8 cellular contexts compared by ENCODE assay signal in the genomic region with DNA sequence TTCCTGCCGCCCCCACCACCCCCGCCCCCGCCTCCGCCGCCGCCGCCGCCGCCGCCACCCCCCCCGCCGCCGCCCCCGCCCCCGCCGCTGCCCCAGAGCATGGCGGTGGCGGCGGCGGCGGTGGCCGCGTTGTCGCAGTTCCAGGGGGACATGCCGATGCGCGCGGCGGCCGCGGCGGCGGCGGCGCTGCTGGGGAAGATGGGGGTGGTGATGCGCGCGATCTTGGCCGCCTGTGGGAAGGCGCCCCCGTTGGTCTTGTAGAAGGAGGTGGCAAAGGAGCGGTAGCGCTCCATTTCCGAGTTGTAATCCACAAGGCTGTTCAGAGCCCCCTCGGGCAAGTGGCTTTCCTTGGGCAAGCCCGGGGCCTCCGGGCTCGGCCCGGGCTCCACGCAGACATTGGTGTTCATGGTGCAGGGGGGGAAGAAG. TPM values are rescaled to one million over a fixed set of nuclear protein-coding genes. Genes with fewer than 3 reads are reported as not detected.
DNase-seq lines count a peak whose midpoint lies in the region; TF ChIP-seq lines count a peak whose summit lies in the region.

No MANE protein-coding gene starts in this region.

- peaks cover 5% of the 10 kb centered on the region for H3K27me3 Mint-ChIP-seq in HFFc6 (ENCODE audit: insufficient read depth)
- peaks cover 17% of the 10 kb centered on the region for H3K27me3 Mint-ChIP-seq in glutamatergic neuron (ENCODE audit: unreplicated experiment)
- H3K27me3 Mint-ChIP-seq in osteocyte (ENCODE audit: unreplicated experiment), result peaks cover 82% of the 10 kb centered on the region

- H3K36me3 Mint-ChIP-seq in HFFc6 (ENCODE audit: low read depth), result no peaks in the 10 kb centered on the region
- no peaks in the 10 kb centered on the region for H3K36me3 Mint-ChIP-seq in glutamatergic neuron (ENCODE audit: unreplicated experiment)
- H3K36me3 Mint-ChIP-seq in osteocyte (ENCODE audit: unreplicated experiment), result no peaks in the 10 kb centered on the region

- no peak for TF ChIP-seq CTCF in HFFc6 (IDR thresholded peaks at IDR 0.05)
- no peak for TF ChIP-seq CTCF in glutamatergic neuron (IDR thresholded peaks at IDR 0.05; ENCODE audit: partially characterized antibody, unreplicated experiment)
- TF ChIP-seq CTCF in osteocyte (IDR thresholded peaks at IDR 0.05), result no peak

- H3K27ac Mint-ChIP-seq in HFFc6, result no peak overlapping the region
- H3K27ac Mint-ChIP-seq in glutamatergic neuron (ENCODE audit: unreplicated experiment), result peak overlapping the region; percentile 76
- H3K27ac Mint-ChIP-seq in osteocyte (ENCODE audit: unreplicated experiment), result no peak overlapping the region

- peak; percentile 4 for DNase-seq in SIG-M5 treated with dmso at 0.1 percent for 504 hours (lab: John Stamatoyannopoulos, UW; ENCODE audit: unreplicated experiment)
- no peak for DNase-seq in SIG-M5 (lab: John Stamatoyannopoulos, UW)
- no peak for DNase-seq in HFFc6
- DNase-seq in NCI-H2171 (lab: John Stamatoyannopoulos, UW), result peak; percentile 10
- peak; percentile 60 for DNase-seq in activated gamma-delta T cell (lab: John Stamatoyannopoulos, UW)
- peak; percentile 69 for DNase-seq in glutamatergic neuron
- DNase-seq in osteocyte (ENCODE audit: extremely low spot score, unreplicated experiment), result no peak
- no peak for DNase-seq in GF-D8 (lab: John Stamatoyannopoulos, UW)

- peak overlapping the region; percentile 80 for H3K4me3 Mint-ChIP-seq in HFFc6
- peak overlapping the region; percentile 99 for H3K4me3 Mint-ChIP-seq in glutamatergic neuron (ENCODE audit: unreplicated experiment)
- peak overlapping the region; percentile 76 for H3K4me3 Mint-ChIP-seq in osteocyte (ENCODE audit: unreplicated experiment)

- H3K9me3 Mint-ChIP-seq in HFFc6 (no peaks in the 10 kb centered on the region), glutamatergic neuron (ENCODE audit: unreplicated experiment) (peaks cover 16% of the 10 kb centered on the region), osteocyte (ENCODE audit: unreplicated experiment) (no peaks in the 10 kb centered on the region)

- peaks cover 26% of the 10 kb centered on the region for H3K4me1 Mint-ChIP-seq in HFFc6 (ENCODE audit: low read depth)
- peaks cover 45% of the 10 kb centered on the region for H3K4me1 Mint-ChIP-seq in glutamatergic neuron (ENCODE audit: low read depth, unreplicated experiment)
- peaks cover 27% of the 10 kb centered on the region for H3K4me1 Mint-ChIP-seq in osteocyte (ENCODE audit: unreplicated experiment)

RNA-seq across cellular contexts. Expression of a gene that starts 3.3 kb away (rescaled TPM):
- total RNA-seq in HFFc6 (2021; fragmentation: NEBNext Ultra II Directional; extraction: Animal tissue kit (Norgen Biotek cat#: 25700)), result not detected
- total RNA-seq in glutamatergic neuron (ENCODE audit: unreplicated experiment) (21.8 TPM), osteocyte (not detected in 2 replicates)

Comparison
In these comparisons a context has a peak if more than half of its experiments do, and no peak if none do; other contexts are left out.
1. DNase-seq: peak in SIG-M5 treated with dmso at 0.1 percent for 504 hours (single experiment), NCI-H2171 (single experiment), activated gamma-delta T cell (single experiment) and glutamatergic neuron (single experiment); none in SIG-M5 (single experiment), HFFc6 (single experiment), osteocyte (single experiment) and GF-D8 (single experiment).
2. RNA of a gene that starts 3.3 kb away (total RNA-seq): 21.8 TPM in glutamatergic neuron (single experiment); not detected in HFFc6 and not detected in osteocyte; every median in the first group is over 10 times any median in the second.
3. Peak in every context shown above with its lines, with median percentiles within 50 percentile points of each other: H3K4me3 Mint-ChIP-seq.